Comparison of ENCODE assay signal across 8 cellular contexts in genomic region chr1:209335090-209335692, GRCh38.
A peak's percentile ranks its signal among the peaks of the same experiment; 100 is the strongest.
DNase-seq lines count a peak whose midpoint lies in the region; ATAC-seq and TF ChIP-seq lines count a peak whose summit lies in the region.

No MANE protein-coding gene starts in this region.

- H3K79me2 ChIP-seq in OCI-LY3 (ENCODE audit: low read length): no peaks in the 10 kb centered on the region

- H3K9me3 ChIP-seq in OCI-LY3 (ENCODE audit: insufficient read depth, low read length) (no peaks in the 10 kb centered on the region), spleen (no peaks in the 10 kb centered on the region)

- ATAC-seq in GM18867 (IDR thresholded peaks at IDR 0.05; ENCODE audit: unreplicated experiment) (peak; percentile 91), HG03095 (IDR thresholded peaks at IDR 0.05; ENCODE audit: unreplicated experiment) (peak; percentile 72), esophagus mucosa (peak; percentile 48)

- peaks cover 34% of the 10 kb centered on the region; the same call in 1 of the 2 replicates for H3K27me3 ChIP-seq in OCI-LY3 (ENCODE audit: low read depth, low read length)
- no peaks in the 10 kb centered on the region for H3K27me3 ChIP-seq in spleen (replicated peaks in 1 of 7)

- no peak overlapping the region for H3K4me2 ChIP-seq in OCI-LY3 (ENCODE audit: low read length)

- WGBS in spleen, 5 donors: 34 to 48% (median 42%) methylated on average over 3 of the region's 3 CpGs

- H3K4me1 ChIP-seq in OCI-LY3 (ENCODE audit: low read length) (peaks cover 8% of the 10 kb centered on the region), spleen (no peaks in the 10 kb centered on the region)

- H2AFZ ChIP-seq in OCI-LY3 (ENCODE audit: low read depth, low read length): no peak overlapping the region

- H3K9ac ChIP-seq in OCI-LY3 (ENCODE audit: low read length): no peak overlapping the region

- no peak for TF ChIP-seq POLR2A in spleen (IDR thresholded peaks at IDR 0.05)

- H3K36me3 ChIP-seq in OCI-LY3 (replicated peaks; ENCODE audit: low read depth, low read length) (no peaks in the 10 kb centered on the region), spleen (no peaks in the 10 kb centered on the region)

- H4K20me1 ChIP-seq in OCI-LY3 (ENCODE audit: insufficient read depth, low read length): no peaks in the 10 kb centered on the region

- intact Hi-C loops in spleen (cut with DNase I; ENCODE audit: low total_unique reads): no loop called here

- no peak overlapping the region for H3K27ac ChIP-seq in OCI-LY3 (ENCODE audit: low read length)
- no peak overlapping the region for H3K27ac ChIP-seq in spleen

- DNase-seq in NCI-H345 (lab: John Stamatoyannopoulos, UW) (peak; percentile 20), NCI-H345 treated with DMSO at 0.1 percent for 48 hours (lab: John Stamatoyannopoulos, UW; ENCODE audit: unreplicated experiment) (no peak), spleen (no peak), activated gamma-delta T cell treated with Interleukin-2 at 50 U/mL for 16 hours (no peak)

- H3K4me3 ChIP-seq in OCI-LY3 (ENCODE audit: low read length): no peak overlapping the region
- H3K4me3 ChIP-seq in spleen: no peak overlapping the region

- TF ChIP-seq CTCF in OCI-LY3 (IDR thresholded peaks at IDR 0.05; ENCODE audit: low read depth, low read length): peak; percentile 71
- peak in 8 of 11 experiments; percentile 28 to 72 (median 52) for TF ChIP-seq CTCF in spleen (IDR thresholded peaks at IDR 0.05 in 8 of 11, conservative IDR thresholded peaks at IDR 0.05 in 3 of 11)
